ENCODE assay signal across 1 cellular context in the genomic region with DNA sequence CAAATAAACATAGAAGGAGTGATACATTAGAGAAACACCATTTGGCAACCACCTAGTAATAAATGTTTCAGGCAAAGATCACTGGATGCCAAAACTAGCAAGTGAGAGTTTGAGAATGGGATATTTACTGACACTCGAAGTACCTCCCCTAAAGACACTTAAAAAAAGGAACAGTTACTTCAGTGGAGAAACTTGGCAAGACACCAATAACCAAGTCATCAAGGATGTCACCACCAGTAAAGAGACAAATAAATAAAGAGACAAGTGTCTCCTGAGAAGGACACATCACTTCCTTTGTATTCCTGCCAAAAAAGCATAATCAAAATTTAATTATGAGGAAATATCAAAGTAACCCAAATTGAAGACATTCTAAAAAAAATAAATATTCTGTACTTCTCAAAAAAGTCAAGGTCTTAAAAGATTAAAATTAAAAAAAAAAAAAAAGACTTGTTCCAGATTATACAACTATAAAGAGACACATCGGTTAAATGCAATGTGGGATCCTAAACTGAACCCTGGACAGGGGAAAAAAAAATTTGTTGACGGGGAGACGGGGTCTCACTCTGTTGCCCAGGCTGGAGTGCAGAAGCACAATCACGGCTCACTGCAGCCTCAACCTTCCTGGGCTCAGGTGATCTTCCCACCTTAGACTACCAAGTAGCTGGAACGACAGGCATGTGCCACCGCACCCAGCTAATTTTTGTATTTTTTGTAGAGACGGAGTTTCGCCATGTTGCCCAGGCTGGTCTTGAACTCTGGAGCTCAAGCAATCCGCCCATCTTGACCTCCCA.
TF ChIP-seq lines count a peak whose summit lies in the region.

No MANE protein-coding gene starts in this region.

TF ChIP-seq in IMR-90, 13 proteins besides CTCF, POLR2A, EP300 and RAD21:
- no peak for TF ChIP-seq NFE2L2 (IDR thresholded peaks at IDR 0.05; ENCODE audit: low read depth, low read length)
- no peak for TF ChIP-seq RCOR1 (IDR thresholded peaks at IDR 0.05; ENCODE audit: insufficient replicate concordance, low read length)
- no peak for TF ChIP-seq MAZ (IDR thresholded peaks at IDR 0.05; ENCODE audit: borderline replicate concordance, low read depth, low read length)
- no peak for TF ChIP-seq MXI1 (IDR thresholded peaks at IDR 0.05; ENCODE audit: borderline replicate concordance, low read depth, low read length)
- no peak for TF ChIP-seq FOS (IDR thresholded peaks at IDR 0.05; ENCODE audit: low read depth, low read length)
- TF ChIP-seq RFX5 (IDR thresholded peaks at IDR 0.05; ENCODE audit: low read depth, low read length): no peak
TF ChIP-seq in IMR-90: peak in this region for 0.
